In genomic region chr10:44952779-44953231, GRCh38 we compare ENCODE assay signal across 1 cellular context.
TF ChIP-seq lines count a peak whose summit lies in the region.

No MANE protein-coding gene starts in this region.

TF ChIP-seq in HepG2, 621 proteins besides CTCF, POLR2A, EP300 and RAD21 (continued from another document):
- TF ChIP-seq, protein P1, sequence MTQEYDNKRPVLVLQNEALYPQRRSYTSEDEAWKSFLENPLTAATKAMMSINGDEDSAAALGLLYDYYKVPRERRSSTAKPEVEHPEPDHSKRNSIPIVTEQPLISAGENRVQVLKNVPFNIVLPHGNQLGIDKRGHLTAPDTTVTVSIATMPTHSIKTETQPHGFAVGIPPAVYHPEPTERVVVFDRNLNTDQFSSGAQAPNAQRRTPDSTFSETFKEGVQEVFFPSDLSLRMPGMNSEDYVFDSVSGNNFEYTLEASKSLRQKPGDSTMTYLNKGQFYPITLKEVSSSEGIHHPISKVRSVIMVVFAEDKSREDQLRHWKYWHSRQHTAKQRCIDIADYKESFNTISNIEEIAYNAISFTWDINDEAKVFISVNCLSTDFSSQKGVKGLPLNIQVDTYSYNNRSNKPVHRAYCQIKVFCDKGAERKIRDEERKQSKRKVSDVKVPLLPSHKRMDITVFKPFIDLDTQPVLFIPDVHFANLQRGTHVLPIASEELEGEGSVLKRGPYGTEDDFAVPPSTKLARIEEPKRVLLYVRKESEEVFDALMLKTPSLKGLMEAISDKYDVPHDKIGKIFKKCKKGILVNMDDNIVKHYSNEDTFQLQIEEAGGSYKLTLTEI (CRISPR knock-in tag; conservative IDR thresholded peaks at IDR 0.05) = no peak
- TF ChIP-seq TMF1 (CRISPR knock-in tag; IDR thresholded peaks at IDR 0.05; ENCODE audit: low read depth) = no peak
- TF ChIP-seq THRA (CRISPR knock-in tag; IDR thresholded peaks at IDR 0.05; ENCODE audit: borderline replicate concordance) = no peak; the same call in 1 of the 2 replicates
- no peak for TF ChIP-seq TFDP1 (CRISPR knock-in tag; IDR thresholded peaks at IDR 0.05; ENCODE audit: borderline replicate concordance)
- TF ChIP-seq ZBED4 (CRISPR knock-in tag; IDR thresholded peaks at IDR 0.05; ENCODE audit: borderline replicate concordance) = no peak
- no peak for TF ChIP-seq SOX13 (IDR thresholded peaks at IDR 0.05)
- peak in 1 of 2 experiments; percentile 66; a peak in 2 of 4 replicates for TF ChIP-seq SOX13 (CRISPR knock-in tag; conservative IDR thresholded peaks at IDR 0.05 in 1 of 2, IDR thresholded peaks at IDR 0.05 in 1 of 2)
- no peak for TF ChIP-seq PRDM4 (CRISPR knock-in tag; IDR thresholded peaks at IDR 0.05; ENCODE audit: borderline replicate concordance)
- TF ChIP-seq TEF (CRISPR knock-in tag; IDR thresholded peaks at IDR 0.05) = no peak
